In the genomic region with DNA sequence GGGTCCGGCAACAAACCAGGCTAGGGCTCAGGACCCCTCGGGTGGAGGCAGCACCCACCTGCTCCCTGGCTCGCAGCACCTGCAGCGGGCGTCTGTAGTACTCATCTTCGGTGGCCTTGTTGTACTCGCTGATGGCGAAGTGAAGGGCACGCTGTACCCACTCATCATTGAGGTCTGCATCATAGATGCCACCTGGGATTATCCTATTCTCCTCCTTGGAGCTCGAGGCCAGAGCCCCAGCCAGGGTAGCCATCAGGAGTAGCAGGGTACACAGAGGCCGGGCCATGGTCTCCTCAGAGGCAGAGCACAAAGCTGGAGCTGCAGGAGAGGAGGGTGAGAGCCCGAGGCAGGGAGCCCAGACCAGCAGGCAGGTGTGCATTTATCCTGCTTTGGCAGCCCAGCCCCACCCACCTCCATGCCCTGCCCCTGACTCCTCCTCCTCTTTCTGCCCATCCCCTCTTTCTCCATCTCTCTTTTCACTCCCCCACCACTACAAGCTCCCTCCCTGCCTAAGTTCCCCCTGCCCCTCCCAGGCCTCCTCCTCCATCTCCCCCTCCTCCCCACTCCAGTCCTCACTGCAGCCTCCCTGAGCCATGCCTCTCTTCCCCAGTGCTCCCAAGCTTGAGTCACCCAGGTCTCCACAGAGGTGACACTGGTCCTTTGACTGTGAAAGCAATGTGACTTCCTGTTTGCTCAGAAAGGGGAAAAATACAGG, we compare ENCODE assay signal across 10 cellular contexts. TPM values are rescaled to one million over a fixed set of nuclear protein-coding genes. Genes with fewer than 3 reads are reported as not detected.
"Had no signal": no experiment of that assay in that cellular context is flagged by ENCODE, and none has a peak within 500 bp of the region (broad histone marks: within the 10 kb centered on the region; RNA-seq: fewer than 3 reads in every experiment).

A gene with protein sequence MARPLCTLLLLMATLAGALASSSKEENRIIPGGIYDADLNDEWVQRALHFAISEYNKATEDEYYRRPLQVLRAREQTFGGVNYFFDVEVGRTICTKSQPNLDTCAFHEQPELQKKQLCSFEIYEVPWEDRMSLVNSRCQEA (minus strand): TSS at position 355 of the 715 bp plus-strand sequence. CDS start 69 bp downstream, at position 286.

RNA-seq across cellular contexts. Expression of the gene that starts here (rescaled TPM):
- total RNA-seq: activated CD4-positive, alpha-beta T cell treated with anti-CD3 and anti-CD28 coated beads for 36 hours; activated CD4-positive, alpha-beta T cell treated with anti-CD3 and anti-CD28 coated beads, Interleukin-2, amount 10 ng/mL, durations not matched to agents 7 days and 5 days; activated CD8-positive, alpha-beta T cell treated with anti-CD3 and anti-CD28 coated beads, Interleukin-2, amount 10 ng/mL, durations not matched to agents 7 days and 5 days; activated naive CD8-positive, alpha-beta T cell treated with anti-CD3 and anti-CD28 coated beads, Interleukin-2, amount 10 ng/mL, durations not matched to agents 7 days and 5 days; activated T-helper 2 cell treated with anti-CD3 and anti-CD28 coated beads, Interferon-gamma antibody, Interleukin-2, Interleukin-4, amounts not matched to agents 10 μg/mL and 5 μg/mL and 100 μg/mL, durations not matched to agents 14 hours and 24 hours and 36 hours; ascending aorta; cardiac muscle cell; chondrocyte; Peyer's patch; SJSA1 had no signal
